In the genomic region with DNA sequence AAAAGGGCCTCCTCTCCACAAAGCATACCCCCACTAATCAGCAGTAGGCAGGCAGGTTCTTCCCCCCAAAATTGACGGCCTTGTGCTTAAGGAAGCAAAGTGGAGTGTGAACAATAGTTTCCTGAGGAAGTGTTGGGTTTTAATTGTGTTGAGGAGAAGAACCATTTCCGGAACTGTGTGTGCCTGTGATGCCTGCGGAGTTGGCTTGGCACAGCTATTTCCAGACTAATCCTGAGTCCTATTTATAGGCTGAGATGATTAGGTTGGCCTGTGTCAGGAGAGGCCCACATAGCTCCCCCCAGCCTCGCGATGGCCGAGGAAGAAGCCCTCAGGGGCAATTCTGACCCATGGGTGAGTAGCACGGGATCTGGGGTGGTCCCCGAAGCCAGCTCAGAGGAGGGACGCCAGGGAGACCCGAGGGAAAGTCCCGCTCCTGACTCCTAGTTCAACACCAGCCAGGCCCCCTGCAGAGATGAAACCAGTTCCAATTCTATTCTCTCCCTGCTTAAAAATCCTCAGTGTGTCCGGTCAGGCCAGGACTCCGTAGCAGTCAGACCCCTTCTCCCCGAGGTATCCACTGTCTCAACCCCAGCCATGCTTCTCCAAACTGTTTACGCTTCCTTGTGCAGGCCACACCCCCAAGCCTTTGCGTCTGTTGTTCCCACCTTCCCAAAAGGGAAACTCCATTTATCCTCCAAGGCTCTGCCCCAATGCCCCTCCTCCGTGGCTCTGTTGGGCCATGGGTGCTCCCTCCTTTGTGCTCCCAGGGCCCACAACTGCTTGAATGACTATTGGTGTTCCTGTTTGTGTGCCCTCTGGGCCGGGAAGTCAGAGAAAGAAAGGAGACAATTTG, we compare ENCODE assay signal across 8 cellular contexts. TPM values are rescaled to one million over a fixed set of nuclear protein-coding genes. Genes with fewer than 3 reads are reported as not detected.
A peak's percentile ranks its signal among the peaks of the same experiment; 100 is the strongest.
DNase-seq lines count a peak whose midpoint lies in the region; ATAC-seq and TF ChIP-seq lines count a peak whose summit lies in the region.

No MANE protein-coding gene starts in this region.

- H3K27me3 ChIP-seq in lower lobe of right lung (ENCODE audit: low read depth) (no peaks in the 10 kb centered on the region), tibial artery (no peaks in the 10 kb centered on the region)

- TF ChIP-seq CTCF in NB4 (IDR thresholded peaks at IDR 0.05; ENCODE audit: low read depth, low read length) (no peak), coronary artery (IDR thresholded peaks at IDR 0.05) (no peak), lower lobe of right lung (IDR thresholded peaks at IDR 0.05) (no peak), tibial artery (IDR thresholded peaks at IDR 0.05) (no peak)

- ATAC-seq in lower lobe of right lung (peak; percentile 10 to 18), HG03095 (IDR thresholded peaks at IDR 0.05; ENCODE audit: unreplicated experiment) (no peak)

- H3K4me3 ChIP-seq in NB4 (ENCODE audit: low read depth, low read length), result no peak overlapping the region
- peak overlapping the region; percentile 57 for H3K4me3 ChIP-seq in coronary artery
- H3K4me3 ChIP-seq in lower lobe of right lung, result peak overlapping the region; percentile 30
- H3K4me3 ChIP-seq in tibial artery, result peak overlapping the region; percentile 4 to 30

- H3K27ac ChIP-seq in coronary artery, result peak overlapping the region; percentile 98 to 99
- peak overlapping the region; percentile 93 for H3K27ac ChIP-seq in lower lobe of right lung
- peak overlapping the region; percentile 92 to 95 for H3K27ac ChIP-seq in tibial artery

- no peak for TF ChIP-seq POLR2A in NB4 (IDR thresholded peaks at IDR 0.05; ENCODE audit: extremely low read depth, insufficient read length)

- DNase-seq in C1 segment of cervical spinal cord (lab: John Stamatoyannopoulos, UW) (peak in 11 of 14 donors; percentile 35 to 82 (median 69)), NB4 (ENCODE audit: low read depth) (peak; percentile 26), coronary artery (ENCODE audit: low spot score) (peak; percentile 92), lower lobe of right lung (peak; percentile 67), tibial artery (peak; percentile 88 to 92)
- DNase-seq in stimulated activated CD4-positive, alpha-beta T cell treated with anti-CD3 and anti-CD28 coated beads, Interleukin-15, amount 100 ng/mL, for 24 hours, result no peak
- DNase-seq in effector CD4-positive, alpha-beta T cell, result no peak

- intact Hi-C loops in lower lobe of right lung (cut with DNase I), result no loop called here
- intact Hi-C loops in tibial artery (cut with DNase I; ENCODE audit: low total_unique reads), result no loop called here

- H3K9me3 ChIP-seq in lower lobe of right lung (no peaks in the 10 kb centered on the region), tibial artery (no peaks in the 10 kb centered on the region)

- peaks cover 5% of the 10 kb centered on the region for H3K36me3 ChIP-seq in lower lobe of right lung
- peaks cover 0 to 8% (median 5%) of the 10 kb centered on the region in 3 donors for H3K36me3 ChIP-seq in tibial artery

- H3K4me1 ChIP-seq in lower lobe of right lung (peaks cover 91% of the 10 kb centered on the region), tibial artery (peaks cover 17 to 100% (median 96%) of the 10 kb centered on the region in 4 donors)

RNA-seq across cellular contexts. Expression of gene GSN, which starts 18.1 kb away (rescaled TPM):
- total RNA-seq in lower lobe of right lung, result 388 TPM

Comparison
In these comparisons a context has a peak if more than half of its experiments do, and no peak if none do; other contexts are left out.
1. DNase-seq: peak in C1 segment of cervical spinal cord (11 of 14), NB4 (single experiment), coronary artery (single experiment), lower lobe of right lung (single experiment) and tibial artery (2 of 2); none in stimulated activated CD4-positive, alpha-beta T cell treated with anti-CD3 and anti-CD28 coated beads, Interleukin-15, amount 100 ng/mL, for 24 hours (single experiment) and effector CD4-positive, alpha-beta T cell (single experiment).
2. Peak in every context shown above with its lines, with median percentiles within 50 percentile points of each other: H3K27ac ChIP-seq.